Comparison of ENCODE assay signal across 9 cellular contexts in the genomic region with DNA sequence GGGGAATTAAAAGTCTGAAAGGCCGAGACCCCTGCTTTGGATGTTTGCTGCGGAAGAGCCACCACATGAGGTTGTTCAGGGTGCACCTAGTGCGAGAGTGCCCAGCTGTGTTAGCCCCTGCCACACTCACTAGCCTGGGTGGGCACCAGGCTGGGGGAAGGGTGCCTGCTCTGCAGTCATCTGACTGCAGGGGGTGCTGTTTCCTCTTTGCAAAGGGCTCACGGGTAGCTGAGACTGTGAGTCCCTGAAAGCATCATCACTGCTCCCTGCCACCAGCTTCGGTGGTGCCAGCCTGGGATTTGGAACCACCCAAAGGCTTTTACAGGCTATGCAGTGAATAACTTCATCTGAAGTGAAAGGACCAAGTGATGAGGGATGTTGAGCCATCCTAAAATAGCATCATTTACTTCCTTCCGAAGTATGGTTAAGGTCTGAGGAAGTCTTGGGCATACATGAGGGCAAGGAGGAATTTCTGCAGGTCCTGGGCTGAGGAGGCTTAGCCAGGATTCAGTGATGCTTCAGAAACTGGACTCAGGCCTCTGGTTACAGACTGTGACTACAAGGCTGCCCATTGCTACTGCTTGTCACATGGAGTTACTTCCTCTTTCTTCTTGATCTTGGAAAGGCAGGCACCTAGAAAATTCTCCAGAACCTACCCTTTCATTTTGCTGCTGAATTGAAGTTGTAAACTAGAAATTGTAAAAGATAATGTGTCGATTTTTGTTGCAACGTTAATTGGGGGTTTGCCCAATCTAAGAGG.
A peak's percentile ranks its signal among the peaks of the same experiment; 100 is the strongest.
DNase-seq lines count a peak whose midpoint lies in the region; ATAC-seq and TF ChIP-seq lines count a peak whose summit lies in the region.
"Had no signal": no experiment of that assay in that cellular context is flagged by ENCODE, and none has a peak within 500 bp of the region (broad histone marks: within the 10 kb centered on the region; RNA-seq: fewer than 3 reads in every experiment).

No MANE protein-coding gene starts in this region.

- H3K36me3 ChIP-seq in H7 (replicated peaks; ENCODE audit: control insufficient read depth, insufficient read depth, low read length): no peaks in the 10 kb centered on the region
- no peaks in the 10 kb centered on the region for H3K36me3 ChIP-seq in PC-9 (ENCODE audit: low read depth)
- H3K36me3 ChIP-seq: upper lobe of left lung had no signal

- H3K36me3 Mint-ChIP-seq in naive B cell: no peaks in the 10 kb centered on the region

- no peaks in the 10 kb centered on the region for H4K20me1 ChIP-seq in PC-9 (ENCODE audit: insufficient read depth)

- H3K4me3 Mint-ChIP-seq in naive B cell: peak overlapping the region in 5 of 8 donors; percentile 7 to 73 (median 25)

- DNase-seq in NCI-H82 (lab: John Stamatoyannopoulos, UW): peak; percentile 31
- DNase-seq in NCI-H82 treated with DMSO at 0.1 percent for 48 hours (lab: John Stamatoyannopoulos, UW; ENCODE audit: unreplicated experiment): no peak
- DNase-seq in H7: peak; percentile 62
- no peak for DNase-seq in PC-9
- DNase-seq in naive B cell: no peak
- no peak for DNase-seq in NCI-H187 (lab: John Stamatoyannopoulos, UW)
- DNase-seq in inferior parietal cortex (ENCODE audit: extremely low spot score): no peak
- DNase-seq in NCI-H1930 (lab: John Stamatoyannopoulos, UW): no peak
- DNase-seq: upper lobe of left lung had no signal

- BruUV-seq in PC-9 (replicated peaks; lab: Mats Ljungman, UMichigan): no TSS peak

- H3K4me1 Mint-ChIP-seq in naive B cell: peaks cover 0 to 21% (median 13%) of the 10 kb centered on the region in 3 donors

- H3K4me2 ChIP-seq in PC-9: no peak overlapping the region

- no peak overlapping the region for H3K27ac ChIP-seq in PC-9
- H3K27ac ChIP-seq: upper lobe of left lung had no signal

- H3K4me3 ChIP-seq in H7 (ENCODE audit: insufficient read depth, low read depth, low read length) (no peak overlapping the region), PC-9 (no peak overlapping the region)
- H3K4me3 ChIP-seq: upper lobe of left lung had no signal

- no peak overlapping the region for H2AFZ ChIP-seq in PC-9

- ATAC-seq in naive B cell (ENCODE audit: low read depth in 2 of 2): peak in 1 of 2 donors; percentile 46

- peaks cover 0 to 4% (median 0%) of the 10 kb centered on the region in 3 donors for H3K27me3 Mint-ChIP-seq in naive B cell

- no peaks in the 10 kb centered on the region for H3K79me2 ChIP-seq in PC-9 (ENCODE audit: low read depth)

- intact Hi-C loops in PC-9 (cut with micrococcal nuclease; ENCODE audit: unreplicated experiment): no loop called here

- CTCF ChIA-PET in PC-9 (lab: Charles Lee): no interaction called here

- POLR2A ChIA-PET in PC-9 (lab: Charles Lee; ENCODE audit: unreplicated experiment): no interaction called here

- TF ChIP-seq CTCF in PC-9 (conservative IDR thresholded peaks at IDR 0.05): peak; percentile 40; the same call in 1 of the 2 replicates

- no peaks in the 10 kb centered on the region for H3K9me2 ChIP-seq in PC-9 (ENCODE audit: insufficient read depth)

- peak overlapping the region in 1 of 6 donors; percentile 53 for H3K27ac Mint-ChIP-seq in naive B cell

- no peaks in the 10 kb centered on the region for H3F3A ChIP-seq in PC-9 (ENCODE audit: insufficient read depth, low read depth)

- H3K9me3 ChIP-seq in PC-9 (ENCODE audit: insufficient read depth, low read depth): no peaks in the 10 kb centered on the region
- H3K9me3 ChIP-seq: upper lobe of left lung had no signal

- H3K27me3 ChIP-seq in H7 (ENCODE audit: control insufficient read depth, insufficient read depth, low read length) (no peaks in the 10 kb centered on the region), PC-9 (ENCODE audit: insufficient read depth, low read depth) (no peaks in the 10 kb centered on the region)
- H3K27me3 ChIP-seq: upper lobe of left lung had no signal

- H3K4me1 ChIP-seq in PC-9 (replicated peaks; ENCODE audit: insufficient read depth): no peaks in the 10 kb centered on the region
- H3K4me1 ChIP-seq: upper lobe of left lung had no signal

- peaks cover 0 to 3% (median 0%) of the 10 kb centered on the region in 7 donors for H3K9me3 Mint-ChIP-seq in naive B cell

Comparison
In these comparisons a context has a peak if more than half of its experiments do, and no peak if none do; other contexts are left out.
1. DNase-seq: peak in NCI-H82 (single experiment) and H7 (single experiment); none in NCI-H82 treated with DMSO at 0.1 percent for 48 hours (single experiment), PC-9 (0 of 2), naive B cell (single experiment), NCI-H187 (0 of 2), inferior parietal cortex (single experiment) and NCI-H1930 (0 of 2).